ENCODE assay signal across 1 cellular context in genomic region chr10:71726673-71727428, GRCh38.
TF ChIP-seq lines count a peak whose summit lies in the region.

No MANE protein-coding gene starts in this region.

TF ChIP-seq in SK-N-SH treated with all-trans-retinoic acid at 6 μM for 48 hours, 23 proteins besides CTCF, POLR2A, EP300 and RAD21 (continued from another document):
- no peak for TF ChIP-seq CREB5 (CRISPR knock-in tag; IDR thresholded peaks at IDR 0.05; ENCODE audit: low read depth)
- TF ChIP-seq POU6F1 (CRISPR knock-in tag; IDR thresholded peaks at IDR 0.05; ENCODE audit: borderline replicate concordance, low read depth) = no peak
- no peak for TF ChIP-seq OSR1 (CRISPR knock-in tag; IDR thresholded peaks at IDR 0.05)
- TF ChIP-seq PATZ1 (CRISPR knock-in tag; IDR thresholded peaks at IDR 0.05; ENCODE audit: borderline replicate concordance) = no peak
- no peak for TF ChIP-seq ARNTL (CRISPR knock-in tag; IDR thresholded peaks at IDR 0.05; ENCODE audit: borderline replicate concordance, low read depth)
- no peak for TF ChIP-seq ZNF70 (CRISPR knock-in tag; IDR thresholded peaks at IDR 0.05)
- no peak for TF ChIP-seq TCF4 (CRISPR knock-in tag; IDR thresholded peaks at IDR 0.05; ENCODE audit: borderline replicate concordance)
- TF ChIP-seq ZC3H10 (CRISPR knock-in tag; IDR thresholded peaks at IDR 0.05) = no peak
- TF ChIP-seq ZNF8 (CRISPR knock-in tag; IDR thresholded peaks at IDR 0.05) = no peak
- TF ChIP-seq TOX (CRISPR knock-in tag; IDR thresholded peaks at IDR 0.05; ENCODE audit: borderline replicate concordance) = no peak
- TF ChIP-seq CSDC2 (CRISPR knock-in tag; IDR thresholded peaks at IDR 0.05) = no peak
- no peak for TF ChIP-seq CSRNP3 (CRISPR knock-in tag; IDR thresholded peaks at IDR 0.05)
- TF ChIP-seq RARB (CRISPR knock-in tag; IDR thresholded peaks at IDR 0.05) = no peak
- no peak for TF ChIP-seq ISL1 (CRISPR knock-in tag; IDR thresholded peaks at IDR 0.05)
- TF ChIP-seq SNAI2 (CRISPR knock-in tag; IDR thresholded peaks at IDR 0.05) = no peak
- TF ChIP-seq GLIS3 (CRISPR knock-in tag; IDR thresholded peaks at IDR 0.05) = no peak
